Comparison of ENCODE assay signal across 7 cellular contexts in the genomic region with DNA sequence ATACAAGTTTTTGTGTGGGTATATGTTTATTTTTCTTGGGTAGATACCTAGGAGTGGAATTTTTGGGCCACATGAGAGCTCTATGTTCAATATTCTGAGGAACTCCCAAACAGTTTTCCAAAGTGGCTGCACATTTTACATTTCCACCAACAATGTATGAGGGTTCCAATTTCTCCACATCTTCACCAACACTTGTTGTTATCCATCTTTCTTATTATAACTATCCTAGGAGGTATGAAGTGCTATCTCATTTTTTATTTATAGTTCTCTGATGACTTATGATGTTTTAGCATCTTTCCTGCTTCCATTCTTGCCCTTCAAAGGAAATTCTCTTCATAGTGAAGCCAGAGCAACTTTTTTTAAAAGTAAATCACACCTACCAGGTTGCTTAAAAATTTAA.
"Had no signal": no experiment of that assay in that cellular context is flagged by ENCODE, and none has a peak within 500 bp of the region (broad histone marks: within the 10 kb centered on the region; RNA-seq: fewer than 3 reads in every experiment).

No MANE protein-coding gene starts in this region.

- DNase-seq: GDM1, GF-D8 had no signal

- H3K4me3 ChIP-seq: GM12878 had no signal

- FAIRE-seq: G401.6, GM12878, GM12891, GM12892, GM19239 had no signal

- ATAC-seq: GM12878 had no signal
